ENCODE assay signal across 10 cellular contexts in genomic region chr14:51653855-51654548, GRCh38. TPM values are rescaled to one million over a fixed set of nuclear protein-coding genes. Genes with fewer than 3 reads are reported as not detected.
A peak's percentile ranks its signal among the peaks of the same experiment; 100 is the strongest.
DNase-seq lines count a peak whose midpoint lies in the region; ATAC-seq, FAIRE-seq and TF ChIP-seq lines count a peak whose summit lies in the region.
"Had no signal": no experiment of that assay in that cellular context is flagged by ENCODE, and none has a peak within 500 bp of the region (broad histone marks: within the 10 kb centered on the region; RNA-seq: fewer than 3 reads in every experiment).

No MANE protein-coding gene starts in this region.

- peaks cover 90% of the 10 kb centered on the region for H3K79me2 ChIP-seq in KMS-11 (ENCODE audit: insufficient read depth, low read depth)

- no peak for TF ChIP-seq POLR2A in A549 (IDR thresholded peaks at IDR 0.05; ENCODE audit: low read length)

- no peak for FAIRE-seq in A549 (lab: Jason Lieb, UNC)

- H3K4me3 ChIP-seq in A549, result peak overlapping the region; percentile 52
- H3K4me3 ChIP-seq in KMS-11 (IDR thresholded peaks at IDR 0.05; ENCODE audit: insufficient read depth, low read depth, low read length), result no peak overlapping the region
- H3K4me3 ChIP-seq in choroid plexus epithelial cell (ENCODE audit: low read depth, low read length), result peak overlapping the region; percentile 91
- H3K4me3 ChIP-seq in muscle layer of duodenum (ENCODE audit: low read depth in 1 of 2, low read length in 2 of 2), result peak overlapping the region; percentile 85 to 96

- 0 out of 2 replicates have a peak, but pooled peaks cover 10% of the 10 kb centered on the region for H4K20me1 ChIP-seq in KMS-11 (ENCODE audit: insufficient read depth)

- ATAC-seq in A549 (no peak), GM21717 (IDR thresholded peaks at IDR 0.05; ENCODE audit: unreplicated experiment) (no peak), sciatic nerve (no peak)

- DNase-seq in A549 (ENCODE audit: low read depth in 1 of 2, low spot score in 1 of 2), result no peak
- no peak for DNase-seq in choroid plexus epithelial cell (ENCODE audit: low read depth)
- DNase-seq in sciatic nerve (ENCODE audit: low spot score), result no peak
- DNase-seq in NCI-H748 (lab: John Stamatoyannopoulos, UW; ENCODE audit: unreplicated experiment), result no peak
- DNase-seq in ureter (ENCODE audit: low spot score), result no peak
- DNase-seq: stimulated activated CD4-positive, alpha-beta T cell treated with anti-CD3 and anti-CD28 coated beads, Interleukin-4, amount 100 ng/mL, for 24 hours; T-helper 9 cell had no signal

- intact Hi-C loops in sciatic nerve (cut with DNase I), result no loop called here

- H3K4me1 ChIP-seq in A549 (peaks cover 47% of the 10 kb centered on the region), KMS-11 (ENCODE audit: low read depth, poor library complexity, severe bottlenecking) (peaks cover 53% of the 10 kb centered on the region), muscle layer of duodenum (ENCODE audit: control insufficient read depth in 1 of 2, insufficient read depth in 2 of 2, low read length in 2 of 2) (peaks cover 0 to 32% of the 10 kb centered on the region in 2 donors)

- TF ChIP-seq EP300 in A549 (IDR thresholded peaks at IDR 0.05), result no peak

- TF ChIP-seq CTCF in A549 (IDR thresholded peaks at IDR 0.05) (no peak), KMS-11 (conservative IDR thresholded peaks at IDR 0.05; ENCODE audit: low read depth, low read length) (no peak), choroid plexus epithelial cell (conservative IDR thresholded peaks at IDR 0.05; ENCODE audit: low read depth, low read length) (no peak)

- H3K36me3 ChIP-seq in KMS-11 (ENCODE audit: insufficient read depth), result no peaks in the 10 kb centered on the region
- H3K36me3 ChIP-seq in muscle layer of duodenum (ENCODE audit: control insufficient read depth in 1 of 2, insufficient read depth in 2 of 2, low read length in 2 of 2), result peaks cover 0 to 16% of the 10 kb centered on the region in 2 donors

- no peaks in the 10 kb centered on the region for H3K9me3 ChIP-seq in A549
- H3K9me3 ChIP-seq in muscle layer of duodenum (ENCODE audit: control insufficient read depth in 1 of 2, low read length in 2 of 2), result no peaks in the 10 kb centered on the region

- H3K9ac ChIP-seq in KMS-11, result peak overlapping the region; percentile 25; the same call in 1 of the 2 replicates

- peak overlapping the region; percentile 87 for H3K4me2 ChIP-seq in A549
- H3K4me2 ChIP-seq in KMS-11, result peak overlapping the region; percentile 88

- H3K27me3 ChIP-seq in KMS-11 (ENCODE audit: insufficient read depth, low read depth) (no peaks in the 10 kb centered on the region), muscle layer of duodenum (ENCODE audit: low read depth, low read length) (no peaks in the 10 kb centered on the region)

- TF ChIP-seq RAD21 in A549 (conservative IDR thresholded peaks at IDR 0.05 in 1 of 2, IDR thresholded peaks at IDR 0.05 in 1 of 2), result no peak

- no peak overlapping the region for H2AFZ ChIP-seq in KMS-11 (ENCODE audit: low read depth)

- CTCF ChIA-PET in A549 (lab: Yijun Ruan, JAX), result interaction anchor here (0.6 to 3.3 kb wide), 6 partner anchors 8 to 370 kb away, joined by 3 to 70 read pairs (median 14); no protein-coding TSS in a partner anchor

- peak overlapping the region; percentile 96 to 97; a peak in 5 of 6 replicates for H3K27ac ChIP-seq in A549
- peak overlapping the region; percentile 15; the same call in 1 of the 2 replicates for H3K27ac ChIP-seq in KMS-11
- H3K27ac ChIP-seq in muscle layer of duodenum (ENCODE audit: low read length), result peak overlapping the region; percentile 91

- POLR2A ChIA-PET in A549 (lab: Yijun Ruan, JAX), result interaction anchor here (1.4 kb wide), 1 partner anchor 125 kb away, joined by 7 read pairs; no protein-coding TSS in a partner anchor

- 65% methylated on average over 5 of the region's 5 CpGs for WGBS in A549 (ENCODE audit: missing lambda C conversion rate)

TF ChIP-seq in A549, 52 proteins besides CTCF, POLR2A, EP300 and RAD21:
- TF ChIP-seq RCOR1 (IDR thresholded peaks at IDR 0.05; ENCODE audit: low read depth, low read length) (no peak), KDM5A (IDR thresholded peaks at IDR 0.05) (no peak), SREBF2 (IDR thresholded peaks at IDR 0.05) (no peak), FOXS1 (CRISPR knock-in tag; IDR thresholded peaks at IDR 0.05) (no peak), EHF (CRISPR knock-in tag; IDR thresholded peaks at IDR 0.05) (no peak), E2F6 (IDR thresholded peaks at IDR 0.05; ENCODE audit: borderline replicate concordance, low read depth) (no peak), CHD2 (IDR thresholded peaks at IDR 0.05; ENCODE audit: low read length, partially characterized antibody) (no peak), RNF2 (IDR thresholded peaks at IDR 0.05; ENCODE audit: borderline replicate concordance, low read depth) (no peak), CHD4 (IDR thresholded peaks at IDR 0.05; ENCODE audit: borderline replicate concordance) (no peak), JUNB (IDR thresholded peaks at IDR 0.05) (no peak), BHLHE40 (IDR thresholded peaks at IDR 0.05; ENCODE audit: low read depth, low read length) (no peak), MYC (IDR thresholded peaks at IDR 0.05; ENCODE audit: borderline replicate concordance, low read length) (no peak), ZFP36 (IDR thresholded peaks at IDR 0.05; ENCODE audit: borderline replicate concordance, partially characterized antibody) (no peak)
- TF ChIP-seq, protein P1, sequence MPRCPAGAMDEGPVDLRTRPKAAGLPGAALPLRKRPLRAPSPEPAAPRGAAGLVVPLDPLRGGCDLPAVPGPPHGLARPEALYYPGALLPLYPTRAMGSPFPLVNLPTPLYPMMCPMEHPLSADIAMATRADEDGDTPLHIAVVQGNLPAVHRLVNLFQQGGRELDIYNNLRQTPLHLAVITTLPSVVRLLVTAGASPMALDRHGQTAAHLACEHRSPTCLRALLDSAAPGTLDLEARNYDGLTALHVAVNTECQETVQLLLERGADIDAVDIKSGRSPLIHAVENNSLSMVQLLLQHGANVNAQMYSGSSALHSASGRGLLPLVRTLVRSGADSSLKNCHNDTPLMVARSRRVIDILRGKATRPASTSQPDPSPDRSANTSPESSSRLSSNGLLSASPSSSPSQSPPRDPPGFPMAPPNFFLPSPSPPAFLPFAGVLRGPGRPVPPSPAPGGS (IDR thresholded peaks at IDR 0.05), result no peak

RNA-seq across cellular contexts. Expression of gene FRMD6, which starts 2.3 kb away (rescaled TPM):
- polyA plus RNA-seq in A549 (2011; rRNA removed) (23.1 and 23.5 TPM in 2 replicates), A549 (2017; fragmentation: RNase III; extraction: RNeasy Plus Mini Kit Qiagen cat#74134 plus additional on column Dnase treatment) (18.2 to 18.8 TPM (median 18.8 TPM) in 3 replicates)
- 15.1 and 18.9 TPM in 2 replicates for polyA plus RNA-seq in A549 (2012; cell fraction: cytosol; rRNA removed)
- 20.8 and 24.8 TPM in 2 replicates for polyA plus RNA-seq in A549 (2012; cell fraction: nucleus; rRNA removed)
- 30.6 and 32.5 TPM in 2 replicates for polyA minus RNA-seq in A549 (2011; rRNA and poly(A)+ RNA removed)
- total RNA-seq in sciatic nerve (52.0 TPM), ureter (112 TPM)

Comparison
In these comparisons a context has a peak if more than half of its experiments do, and no peak if none do; other contexts are left out.
1. H3K27ac ChIP-seq: peak in every context shown above with its lines; median percentile 96 in A549; 91 in muscle layer of duodenum; 15 in KMS-11.